In genomic region chr15:28107111-28107893, GRCh38 we compare ENCODE assay signal across 8 cellular contexts. TPM values are rescaled to one million over a fixed set of nuclear protein-coding genes. Genes with fewer than 3 reads are reported as not detected.
DNase-seq lines count a peak whose midpoint lies in the region; ATAC-seq and TF ChIP-seq lines count a peak whose summit lies in the region.

No MANE protein-coding gene starts in this region.

- intact Hi-C loops in ascending aorta (cut with DNase I), result no loop called here

- H3K27ac ChIP-seq in ascending aorta, result peak overlapping the region; percentile 67 to 83

- peak in 1 of 2 donors; percentile 64 for DNase-seq in ascending aorta (ENCODE audit: low spot score in 2 of 2)
- DNase-seq in SK-N-DZ (ENCODE audit: low spot score), result no peak
- DNase-seq in NCI-H2029 treated with DMSO at 0.1 percent for 48 hours (lab: John Stamatoyannopoulos, UW), result no peak
- DNase-seq in effector CD4-positive, alpha-beta T cell, result no peak
- DNase-seq in cerebellar nuclear complex (lab: John Stamatoyannopoulos, UW), result no peak

- H3K9me3 ChIP-seq in ascending aorta (no peaks in the 10 kb centered on the region), iPS-18c (ENCODE audit: control insufficient read depth, insufficient read depth, low read length) (no peaks in the 10 kb centered on the region), skeletal muscle satellite cell (replicated peaks; ENCODE audit: low read length) (no peaks in the 10 kb centered on the region)

- peak overlapping the region; percentile 59 for H3K9ac ChIP-seq in skeletal muscle satellite cell (ENCODE audit: low read depth, low read length)

- ATAC-seq in GM19351 (IDR thresholded peaks at IDR 0.05; ENCODE audit: unreplicated experiment), result peak; percentile 36

- peak overlapping the region; percentile 73 to 75 for H3K4me3 ChIP-seq in ascending aorta
- peak overlapping the region; percentile 59 for H3K4me3 ChIP-seq in iPS-18c (ENCODE audit: insufficient read depth, low read depth, low read length)
- H3K4me3 ChIP-seq in skeletal muscle satellite cell (ENCODE audit: low read length), result peak overlapping the region; percentile 72

- no peak for TF ChIP-seq CTCF in ascending aorta (IDR thresholded peaks at IDR 0.05)

- H3K4me1 ChIP-seq in ascending aorta, result peaks cover 3 to 24% of the 10 kb centered on the region in 2 donors
- peaks cover 14% of the 10 kb centered on the region for H3K4me1 ChIP-seq in skeletal muscle satellite cell (ENCODE audit: control insufficient read depth, insufficient read depth, low read length)

- peak overlapping the region; percentile 88 for H3K4me2 ChIP-seq in skeletal muscle satellite cell (ENCODE audit: low read length)

- H3K27me3 ChIP-seq in ascending aorta (no peaks in the 10 kb centered on the region), skeletal muscle satellite cell (ENCODE audit: control insufficient read depth, insufficient read depth, low read length) (peaks cover 4% of the 10 kb centered on the region)

- peaks cover 8 to 11% of the 10 kb centered on the region in 2 donors for H3K36me3 ChIP-seq in ascending aorta
- peaks cover 12% of the 10 kb centered on the region for H3K36me3 ChIP-seq in skeletal muscle satellite cell (ENCODE audit: insufficient read depth, low read length)

RNA-seq across cellular contexts. Expression of gene OCA2, which starts 8.2 kb away (rescaled TPM):
- 1.2 TPM for total RNA-seq in ascending aorta
- under 0.01 TPM in 1 of 2 replicates, not detected in the other for total RNA-seq in skeletal muscle satellite cell (2012; rRNA removed)
- polyA plus RNA-seq in SK-N-DZ (2014; cell fraction: cytosol; rRNA removed), result 0.02 and 1.3 TPM in 2 replicates
- polyA plus RNA-seq in SK-N-DZ (2014; cell fraction: nucleus; rRNA removed), result 0.14 and 0.20 TPM in 2 replicates
